Comparison of ENCODE assay signal across 21 cellular contexts in the genomic region with DNA sequence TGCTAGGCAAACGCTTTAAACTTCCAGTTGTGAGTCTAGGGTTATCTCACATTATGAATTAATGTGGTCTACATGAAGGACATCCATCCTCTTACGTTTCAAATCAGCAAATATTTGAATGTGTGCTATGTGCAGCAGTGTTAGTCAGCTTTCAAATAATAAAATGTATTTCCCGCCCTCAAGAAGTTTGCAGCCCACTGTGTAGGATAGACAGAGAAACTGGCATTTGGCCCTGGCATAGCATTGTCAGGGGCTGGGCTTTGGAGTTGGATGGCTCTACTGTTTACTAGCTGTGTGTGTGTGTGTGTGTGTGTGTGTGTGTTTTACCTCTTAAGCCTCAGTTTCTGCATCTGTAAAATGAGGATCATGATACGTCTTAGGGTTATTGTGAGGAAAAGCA.
DNase-seq lines count a peak whose midpoint lies in the region; ATAC-seq and FAIRE-seq lines count a peak whose summit lies in the region.
"Had no signal": no experiment of that assay in that cellular context is flagged by ENCODE, and none has a peak within 500 bp of the region (broad histone marks: within the 10 kb centered on the region; RNA-seq: fewer than 3 reads in every experiment).

No MANE protein-coding gene starts in this region.

- H2BK15ac ChIP-seq in mesenchymal stem cell (ENCODE audit: low read depth, poor library complexity, severe bottlenecking) = no peak overlapping the region

- H4K8ac ChIP-seq in mesenchymal stem cell (ENCODE audit: low read length) = no peak overlapping the region

- no peak overlapping the region for H3K4ac ChIP-seq in mesenchymal stem cell (ENCODE audit: low read depth in 1 of 2, low read length in 2 of 2)

- no peak overlapping the region for H3K4me3 ChIP-seq in adipocyte (ENCODE audit: low read length)
- no peak overlapping the region for H3K4me3 ChIP-seq in mesenchymal stem cell (ENCODE audit: insufficient read depth in 1 of 2, low read depth in 1 of 2, low read length in 2 of 2)

- peaks cover 19% of the 10 kb centered on the region for H3K79me1 ChIP-seq in mesenchymal stem cell (replicated peaks; ENCODE audit: low read length, poor library complexity, severe bottlenecking)

- no peak overlapping the region for H2BK12ac ChIP-seq in mesenchymal stem cell (ENCODE audit: low read length in 2 of 2)

- no peak overlapping the region for H3K4me2 ChIP-seq in mesenchymal stem cell (ENCODE audit: low read length, poor library complexity, severe bottlenecking)
- H3K4me2 ChIP-seq: KMS-11 had no signal

- no peak overlapping the region for H3K23ac ChIP-seq in mesenchymal stem cell (ENCODE audit: low read length in 2 of 2)

- no peak overlapping the region for H2BK120ac ChIP-seq in mesenchymal stem cell (ENCODE audit: low read depth, low read length)

- peak overlapping the region; percentile 20 for H3K9ac ChIP-seq in adipocyte (ENCODE audit: low read length)
- peak overlapping the region; percentile 30 for H3K9ac ChIP-seq in mesenchymal stem cell (ENCODE audit: low read length)
- H3K9ac ChIP-seq: KMS-11 had no signal

- no peak overlapping the region for H3K14ac ChIP-seq in mesenchymal stem cell (ENCODE audit: low read length in 2 of 2)

- H2BK5ac ChIP-seq in mesenchymal stem cell (ENCODE audit: low read depth, low read length, poor library complexity, severe bottlenecking) = no peak overlapping the region

- H2AK5ac ChIP-seq in mesenchymal stem cell (ENCODE audit: low read length, severe bottlenecking) = peak overlapping the region; percentile 22

- H2AFZ ChIP-seq in mesenchymal stem cell (ENCODE audit: low read depth, low read length) = no peak overlapping the region

- DNase-seq in DMS79 treated with DMSO at 0.1 percent for 48 hours (lab: John Stamatoyannopoulos, UW) = peak; percentile 20
- DNase-seq in DMS79 (lab: John Stamatoyannopoulos, UW) = no peak
- no peak for DNase-seq in adipocyte (ENCODE audit: low read depth)
- no peak for DNase-seq in mesenchymal stem cell
- DNase-seq in urothelium cell line (ENCODE audit: low spot score) = no peak
- no peak for DNase-seq in NCI-H2029 treated with DMSO at 0.1 percent for 48 hours (lab: John Stamatoyannopoulos, UW)
- no peak for DNase-seq in stimulated activated CD4-positive, alpha-beta T cell treated with anti-CD3 and anti-CD28 coated beads, Interleukin-4, amount 100 ng/mL, for 4 hours
- DNase-seq: CD8-positive, alpha-beta memory T cell; DMS 273 treated with DMSO at 0.1 percent for 48 hours; DND-41; NCI-H1092; NCI-H146; NCI-H1930; NCI-H446 treated with DMSO at 0.1 percent for 48 hours had no signal

- no peak overlapping the region for H3K18ac ChIP-seq in mesenchymal stem cell (ENCODE audit: low read depth in 1 of 2, low read length in 2 of 2)

- H4K91ac ChIP-seq in mesenchymal stem cell (ENCODE audit: low read length) = no peak overlapping the region

- H3K9me3 ChIP-seq in adipocyte (ENCODE audit: control insufficient read depth, low read length) (no peaks in the 10 kb centered on the region), mesenchymal stem cell (ENCODE audit: control insufficient read depth, low read length) (no peaks in the 10 kb centered on the region)

- WGBS in mesenchymal stem cell = 93% methylated on average over 3 of the region's 4 CpGs

- ATAC-seq in GM18517 (IDR thresholded peaks at IDR 0.05; ENCODE audit: unreplicated experiment) = no peak
- ATAC-seq: SK-N-SH treated with all-trans-retinoic acid at 6 μM for 48 hours had no signal

- H3K27ac ChIP-seq in mesenchymal stem cell (ENCODE audit: low read length, poor library complexity, severe bottlenecking) = no peak overlapping the region
- H3K27ac ChIP-seq: 22Rv1, HL-60, KMS-11 had no signal

- H3K27me3 ChIP-seq in adipocyte (replicated peaks; ENCODE audit: control insufficient read depth, insufficient read depth, low read length) (no peaks in the 10 kb centered on the region), mesenchymal stem cell (ENCODE audit: control insufficient read depth in 1 of 2, insufficient read depth in 1 of 2, low read length in 2 of 2) (peaks cover 0 to 3% of the 10 kb centered on the region in 2 experiments)

- FAIRE-seq in urothelium cell line (lab: Jason Lieb, UNC) = peak; percentile 63
- FAIRE-seq: GM12892, H54 had no signal

- H3K36me3 ChIP-seq in adipocyte (ENCODE audit: control insufficient read depth, insufficient read depth, low read length, severe bottlenecking) (peaks cover 12% of the 10 kb centered on the region), mesenchymal stem cell (ENCODE audit: control insufficient read depth in 1 of 2, insufficient read depth in 2 of 2, low read depth in 1 of 2, low read length in 2 of 2) (peaks cover 7 to 8% of the 10 kb centered on the region in 2 experiments)

- H3K4me1 ChIP-seq in adipocyte (ENCODE audit: control insufficient read depth, insufficient read depth, low read length) (peaks cover 36% of the 10 kb centered on the region), mesenchymal stem cell (ENCODE audit: control insufficient read depth, insufficient read depth, low read depth, low read length) (peaks cover 17% of the 10 kb centered on the region)
